Comparison of ENCODE assay signal across 3 cellular contexts in the genomic region with DNA sequence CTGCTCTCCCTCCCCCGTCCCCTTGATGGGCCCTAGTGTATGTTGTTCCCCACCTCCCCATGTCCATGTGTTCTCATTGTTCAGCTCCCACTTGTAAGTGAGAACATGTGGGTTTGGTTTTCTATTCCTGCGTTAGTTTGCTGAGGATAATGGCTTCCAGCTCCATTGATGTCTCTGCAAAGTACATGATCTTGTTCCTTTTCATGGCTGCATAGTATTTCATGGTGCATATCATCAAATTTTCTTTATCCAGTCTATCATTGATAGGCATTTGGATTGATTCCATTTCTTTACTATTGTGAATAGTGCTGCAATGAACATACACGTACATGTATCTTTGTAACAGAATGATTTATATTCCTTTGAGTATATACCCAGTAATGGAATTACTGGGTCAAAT. TPM values are rescaled to one million over a fixed set of nuclear protein-coding genes. Genes with fewer than 3 reads are reported as not detected.
"Had no signal": no experiment of that assay in that cellular context is flagged by ENCODE, and none has a peak within 500 bp of the region (broad histone marks: within the 10 kb centered on the region; RNA-seq: fewer than 3 reads in every experiment).

No MANE protein-coding gene starts in this region.

RNA-seq across cellular contexts. Expression of a gene that starts 6.7 kb away (rescaled TPM):
- total RNA-seq: esophagus mucosa, glomerular endothelial cell had no signal
- polyA plus RNA-seq: esophagus had no signal
